ENCODE assay signal across 1 cellular context in the genomic region with DNA sequence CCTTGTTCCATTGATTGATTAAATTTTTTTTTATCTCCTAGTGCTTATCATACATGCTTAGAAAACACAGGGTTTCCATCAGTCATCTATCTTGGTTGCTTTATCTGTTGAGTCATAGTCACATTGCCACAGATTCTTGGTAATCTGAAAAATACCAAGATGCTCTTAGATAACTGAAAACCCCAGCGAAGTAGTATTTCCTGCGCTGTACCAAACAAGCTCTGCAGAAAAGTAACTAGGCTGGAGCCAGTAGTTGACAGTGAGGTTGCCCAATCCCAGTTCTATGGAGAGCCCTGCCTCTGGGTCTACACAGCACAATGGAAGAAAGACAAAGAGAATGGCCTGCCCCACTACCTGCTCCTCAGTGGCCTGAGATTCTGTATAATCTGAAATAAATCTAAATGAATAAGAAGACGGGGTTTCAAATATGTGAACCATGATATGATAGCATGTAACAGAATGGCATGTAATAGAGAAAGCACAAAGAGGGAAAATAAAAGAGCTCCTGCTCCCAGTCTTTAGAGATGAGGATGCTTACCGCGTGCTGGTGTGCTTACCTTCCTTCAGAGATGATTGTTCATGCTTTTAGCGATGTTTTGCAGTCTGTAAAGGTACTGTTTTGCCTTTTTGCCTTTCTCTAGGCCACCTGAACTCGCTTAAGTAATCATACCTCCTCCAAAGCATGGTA.
TF ChIP-seq lines count a peak whose summit lies in the region.

No MANE protein-coding gene starts in this region.

TF ChIP-seq in HEK293, 187 proteins besides CTCF, POLR2A, EP300 and RAD21 (continued from another document):
- TF ChIP-seq, protein P1, sequence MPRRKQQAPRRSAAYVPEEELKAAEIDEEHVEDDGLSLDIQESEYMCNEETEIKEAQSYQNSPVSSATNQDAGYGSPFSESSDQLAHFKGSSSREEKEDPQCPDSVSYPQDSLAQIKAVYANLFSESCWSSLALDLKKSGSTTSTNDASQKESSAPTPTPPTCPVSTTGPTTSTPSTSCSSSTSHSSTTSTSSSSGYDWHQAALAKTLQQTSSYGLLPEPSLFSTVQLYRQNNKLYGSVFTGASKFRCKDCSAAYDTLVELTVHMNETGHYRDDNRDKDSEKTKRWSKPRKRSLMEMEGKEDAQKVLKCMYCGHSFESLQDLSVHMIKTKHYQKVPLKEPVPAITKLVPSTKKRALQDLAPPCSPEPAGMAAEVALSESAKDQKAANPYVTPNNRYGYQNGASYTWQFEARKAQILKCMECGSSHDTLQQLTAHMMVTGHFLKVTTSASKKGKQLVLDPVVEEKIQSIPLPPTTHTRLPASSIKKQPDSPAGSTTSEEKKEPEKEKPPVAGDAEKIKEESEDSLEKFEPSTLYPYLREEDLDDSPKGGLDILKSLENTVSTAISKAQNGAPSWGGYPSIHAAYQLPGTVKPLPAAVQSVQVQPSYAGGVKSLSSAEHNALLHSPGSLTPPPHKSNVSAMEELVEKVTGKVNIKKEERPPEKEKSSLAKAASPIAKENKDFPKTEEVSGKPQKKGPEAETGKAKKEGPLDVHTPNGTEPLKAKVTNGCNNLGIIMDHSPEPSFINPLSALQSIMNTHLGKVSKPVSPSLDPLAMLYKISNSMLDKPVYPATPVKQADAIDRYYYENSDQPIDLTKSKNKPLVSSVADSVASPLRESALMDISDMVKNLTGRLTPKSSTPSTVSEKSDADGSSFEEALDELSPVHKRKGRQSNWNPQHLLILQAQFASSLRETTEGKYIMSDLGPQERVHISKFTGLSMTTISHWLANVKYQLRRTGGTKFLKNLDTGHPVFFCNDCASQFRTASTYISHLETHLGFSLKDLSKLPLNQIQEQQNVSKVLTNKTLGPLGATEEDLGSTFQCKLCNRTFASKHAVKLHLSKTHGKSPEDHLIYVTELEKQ (tag by site-specific recombination; IDR thresholded peaks at IDR 0.05; ENCODE audit: borderline replicate concordance), result no peak
- no peak for TF ChIP-seq SCRT1 (tag by site-specific recombination; IDR thresholded peaks at IDR 0.05; ENCODE audit: borderline replicate concordance)
- TF ChIP-seq, protein P2, sequence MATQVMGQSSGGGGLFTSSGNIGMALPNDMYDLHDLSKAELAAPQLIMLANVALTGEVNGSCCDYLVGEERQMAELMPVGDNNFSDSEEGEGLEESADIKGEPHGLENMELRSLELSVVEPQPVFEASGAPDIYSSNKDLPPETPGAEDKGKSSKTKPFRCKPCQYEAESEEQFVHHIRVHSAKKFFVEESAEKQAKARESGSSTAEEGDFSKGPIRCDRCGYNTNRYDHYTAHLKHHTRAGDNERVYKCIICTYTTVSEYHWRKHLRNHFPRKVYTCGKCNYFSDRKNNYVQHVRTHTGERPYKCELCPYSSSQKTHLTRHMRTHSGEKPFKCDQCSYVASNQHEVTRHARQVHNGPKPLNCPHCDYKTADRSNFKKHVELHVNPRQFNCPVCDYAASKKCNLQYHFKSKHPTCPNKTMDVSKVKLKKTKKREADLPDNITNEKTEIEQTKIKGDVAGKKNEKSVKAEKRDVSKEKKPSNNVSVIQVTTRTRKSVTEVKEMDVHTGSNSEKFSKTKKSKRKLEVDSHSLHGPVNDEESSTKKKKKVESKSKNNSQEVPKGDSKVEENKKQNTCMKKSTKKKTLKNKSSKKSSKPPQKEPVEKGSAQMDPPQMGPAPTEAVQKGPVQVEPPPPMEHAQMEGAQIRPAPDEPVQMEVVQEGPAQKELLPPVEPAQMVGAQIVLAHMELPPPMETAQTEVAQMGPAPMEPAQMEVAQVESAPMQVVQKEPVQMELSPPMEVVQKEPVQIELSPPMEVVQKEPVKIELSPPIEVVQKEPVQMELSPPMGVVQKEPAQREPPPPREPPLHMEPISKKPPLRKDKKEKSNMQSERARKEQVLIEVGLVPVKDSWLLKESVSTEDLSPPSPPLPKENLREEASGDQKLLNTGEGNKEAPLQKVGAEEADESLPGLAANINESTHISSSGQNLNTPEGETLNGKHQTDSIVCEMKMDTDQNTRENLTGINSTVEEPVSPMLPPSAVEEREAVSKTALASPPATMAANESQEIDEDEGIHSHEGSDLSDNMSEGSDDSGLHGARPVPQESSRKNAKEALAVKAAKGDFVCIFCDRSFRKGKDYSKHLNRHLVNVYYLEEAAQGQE (tag by site-specific recombination; IDR thresholded peaks at IDR 0.05), result no peak
- no peak for TF ChIP-seq OSR2 (tag by site-specific recombination; IDR thresholded peaks at IDR 0.05)
- TF ChIP-seq ZNF610 (tag by site-specific recombination; IDR thresholded peaks at IDR 0.05; ENCODE audit: borderline replicate concordance), result no peak
- TF ChIP-seq FEZF1 (tag by site-specific recombination; IDR thresholded peaks at IDR 0.05), result no peak
